ENCODE assay signal across 22 cellular contexts in genomic region chr19:8536282-8536681, GRCh38. TPM values are rescaled to one million over a fixed set of nuclear protein-coding genes. Genes with fewer than 3 reads are reported as not detected.
A peak's percentile ranks its signal among the peaks of the same experiment; 100 is the strongest.
DNase-seq lines count a peak whose midpoint lies in the region; ATAC-seq and FAIRE-seq lines count a peak whose summit lies in the region.
"Had no signal": no experiment of that assay in that cellular context is flagged by ENCODE, and none has a peak within 500 bp of the region (broad histone marks: within the 10 kb centered on the region; RNA-seq: fewer than 3 reads in every experiment).

No MANE protein-coding gene starts in this region.

- H3K27me3 Mint-ChIP-seq in activated CD4-positive, alpha-beta T cell treated with anti-CD3 and anti-CD28 coated beads for 36 hours, result no peaks in the 10 kb centered on the region
- H3K27me3 Mint-ChIP-seq in activated CD4-positive, alpha-beta T cell treated with anti-CD3 and anti-CD28 coated beads, Interleukin-2, amount 10 ng/mL, durations not matched to agents 7 days and 5 days, result no peaks in the 10 kb centered on the region
- H3K27me3 Mint-ChIP-seq: B cell had no signal

- H3K36me3 Mint-ChIP-seq in activated CD4-positive, alpha-beta T cell treated with anti-CD3 and anti-CD28 coated beads for 36 hours (ENCODE audit: low read depth), result peaks cover 2% of the 10 kb centered on the region
- H3K36me3 Mint-ChIP-seq in activated CD4-positive, alpha-beta T cell treated with anti-CD3 and anti-CD28 coated beads, Interleukin-2, amount 10 ng/mL, durations not matched to agents 7 days and 5 days (ENCODE audit: low read depth), result peaks cover 51% of the 10 kb centered on the region
- peaks cover 31% of the 10 kb centered on the region for H3K36me3 Mint-ChIP-seq in stimulated activated effector memory CD8-positive, alpha-beta T cell treated with anti-CD3 and anti-CD28 coated beads, Interleukin-12 subunit alpha, Interleukin-12 subunit beta, amount 100 ng/mL, for 72 hours

- CTCF ChIA-PET in activated CD4-positive, alpha-beta T cell treated with anti-CD3 and anti-CD28 coated beads for 36 hours (lab: Charles Lee), result no interaction called here
- CTCF ChIA-PET in activated CD4-positive, alpha-beta T cell treated with anti-CD3 and anti-CD28 coated beads, Interleukin-2, amount 10 ng/mL, durations not matched to agents 7 days and 5 days (lab: Charles Lee), result no interaction called here

- no peak for ATAC-seq in activated CD4-positive, alpha-beta T cell treated with anti-CD3 and anti-CD28 coated beads for 36 hours
- ATAC-seq in stimulated activated effector memory CD8-positive, alpha-beta T cell treated with anti-CD3 and anti-CD28 coated beads, Interleukin-12 subunit alpha, Interleukin-12 subunit beta, amount 100 ng/mL, for 72 hours, result no peak
- ATAC-seq in left colon, result no peak
- ATAC-seq in GM19351 (IDR thresholded peaks at IDR 0.05; ENCODE audit: unreplicated experiment), result no peak
- ATAC-seq: Right ventricle myocardium inferior had no signal

- no peak overlapping the region for H3K4me3 Mint-ChIP-seq in activated CD4-positive, alpha-beta T cell treated with anti-CD3 and anti-CD28 coated beads for 36 hours
- no peak overlapping the region for H3K4me3 Mint-ChIP-seq in activated CD4-positive, alpha-beta T cell treated with anti-CD3 and anti-CD28 coated beads, Interleukin-2, amount 10 ng/mL, durations not matched to agents 7 days and 5 days
- H3K4me3 Mint-ChIP-seq in stimulated activated effector memory CD8-positive, alpha-beta T cell treated with anti-CD3 and anti-CD28 coated beads, Interleukin-12 subunit alpha, Interleukin-12 subunit beta, amount 100 ng/mL, for 72 hours, result no peak overlapping the region
- H3K4me3 Mint-ChIP-seq: B cell, HFFc6 had no signal

- peak overlapping the region; percentile 13 for H3K27ac Mint-ChIP-seq in activated CD4-positive, alpha-beta T cell treated with anti-CD3 and anti-CD28 coated beads for 36 hours
- H3K27ac Mint-ChIP-seq in activated CD4-positive, alpha-beta T cell treated with anti-CD3 and anti-CD28 coated beads, Interleukin-2, amount 10 ng/mL, durations not matched to agents 7 days and 5 days, result no peak overlapping the region
- peak overlapping the region; percentile 1 for H3K27ac Mint-ChIP-seq in stimulated activated effector memory CD8-positive, alpha-beta T cell treated with anti-CD3 and anti-CD28 coated beads, Interleukin-12 subunit alpha, Interleukin-12 subunit beta, amount 100 ng/mL, for 72 hours
- H3K27ac Mint-ChIP-seq: B cell, HFFc6 had no signal

- no peak for DNase-seq in activated CD4-positive, alpha-beta T cell treated with anti-CD3 and anti-CD28 coated beads for 36 hours
- no peak for DNase-seq in activated CD4-positive, alpha-beta T cell treated with anti-CD3 and anti-CD28 coated beads, Interleukin-2, amount 10 ng/mL, durations not matched to agents 7 days and 5 days
- DNase-seq in HTR-8/SVneo (ENCODE audit: insufficient read length, low spot score) (no peak), islet precursor cell (peak; percentile 48), left colon (no peak), AG08396 (ENCODE audit: low spot score) (no peak)
- DNase-seq in stimulated activated effector memory CD8-positive, alpha-beta T cell treated with anti-CD3 and anti-CD28 coated beads, Interleukin-12 subunit alpha, Interleukin-12 subunit beta, amount 100 ng/mL, for 72 hours (ENCODE audit: low spot score in 2 of 2), result no peak
- DNase-seq: CD8-positive, alpha-beta memory T cell; HFFc6; KBM-7; NCI-H1105 treated with DMSO at 0.1 percent for 48 hours; NCI-H1694; NCI-H510A treated with DMSO at 0.1 percent for 48 hours; NCI-H774 had no signal

- intact Hi-C loops in activated CD4-positive, alpha-beta T cell treated with anti-CD3 and anti-CD28 coated beads for 36 hours (cut with DNase I, micrococcal nuclease), result no loop called here
- intact Hi-C loops in left colon (cut with DNase I, micrococcal nuclease), result no loop called here

- H3K4me1 Mint-ChIP-seq in activated CD4-positive, alpha-beta T cell treated with anti-CD3 and anti-CD28 coated beads for 36 hours, result no peaks in the 10 kb centered on the region
- H3K4me1 Mint-ChIP-seq in activated CD4-positive, alpha-beta T cell treated with anti-CD3 and anti-CD28 coated beads, Interleukin-2, amount 10 ng/mL, durations not matched to agents 7 days and 5 days, result no peaks in the 10 kb centered on the region
- no peaks in the 10 kb centered on the region for H3K4me1 Mint-ChIP-seq in stimulated activated effector memory CD8-positive, alpha-beta T cell treated with anti-CD3 and anti-CD28 coated beads, Interleukin-12 subunit alpha, Interleukin-12 subunit beta, amount 100 ng/mL, for 72 hours
- H3K4me1 Mint-ChIP-seq: B cell; CD8-positive, alpha-beta memory T cell had no signal

- H3K9me3 Mint-ChIP-seq in activated CD4-positive, alpha-beta T cell treated with anti-CD3 and anti-CD28 coated beads for 36 hours (ENCODE audit: low read depth), result no peaks in the 10 kb centered on the region
- H3K9me3 Mint-ChIP-seq in activated CD4-positive, alpha-beta T cell treated with anti-CD3 and anti-CD28 coated beads, Interleukin-2, amount 10 ng/mL, durations not matched to agents 7 days and 5 days, result no peaks in the 10 kb centered on the region
- no peaks in the 10 kb centered on the region for H3K9me3 Mint-ChIP-seq in stimulated activated effector memory CD8-positive, alpha-beta T cell treated with anti-CD3 and anti-CD28 coated beads, Interleukin-12 subunit alpha, Interleukin-12 subunit beta, amount 100 ng/mL, for 72 hours
- H3K9me3 Mint-ChIP-seq: CD8-positive, alpha-beta memory T cell; HFFc6 had no signal

- peak; percentile 42 for FAIRE-seq in HTR-8/SVneo (lab: Jason Lieb, UNC)
- FAIRE-seq: D721Med, GM12891, GM18507, RCC 7860 had no signal

- POLR2A ChIA-PET in activated CD4-positive, alpha-beta T cell treated with anti-CD3 and anti-CD28 coated beads for 36 hours (lab: Charles Lee), result no interaction called here
- POLR2A ChIA-PET in activated CD4-positive, alpha-beta T cell treated with anti-CD3 and anti-CD28 coated beads, Interleukin-2, amount 10 ng/mL, durations not matched to agents 7 days and 5 days (lab: Charles Lee), result no interaction called here

RNA-seq across cellular contexts. Expression of gene ZNF414, which starts 22.3 kb away (rescaled TPM):
- total RNA-seq in activated CD4-positive, alpha-beta T cell treated with anti-CD3 and anti-CD28 coated beads for 36 hours, result 10 to 100 TPM; 21.0 to 23.7 TPM
- total RNA-seq in activated CD4-positive, alpha-beta T cell treated with anti-CD3 and anti-CD28 coated beads, Interleukin-2, amount 10 ng/mL, durations not matched to agents 7 days and 5 days, result 10 to 100 TPM; 46.8 to 47.3 TPM
- 10 to 100 TPM; 22.1 to 22.4 TPM for total RNA-seq in left colon

RNA-seq across cellular contexts. Expression of gene PRAM1, which starts 33.8 kb away (rescaled TPM):
- total RNA-seq in activated CD4-positive, alpha-beta T cell treated with anti-CD3 and anti-CD28 coated beads for 36 hours, result 1 to 10 TPM in 1 of 2 experiments, under 1 TPM in 1; 0.90 to 1.1 TPM
- total RNA-seq in activated CD4-positive, alpha-beta T cell treated with anti-CD3 and anti-CD28 coated beads, Interleukin-2, amount 10 ng/mL, durations not matched to agents 7 days and 5 days, result 1 to 10 TPM; 3.8 to 6.7 TPM
- under 1 TPM; 0.46 to 0.70 TPM for total RNA-seq in left colon
- total RNA-seq: H4 had no signal

RNA-seq across cellular contexts. Expression of gene MYO1F, which starts 41.0 kb away (rescaled TPM):
- total RNA-seq in activated CD4-positive, alpha-beta T cell treated with anti-CD3 and anti-CD28 coated beads for 36 hours, result 10 to 100 TPM; 13.7 to 18.3 TPM
- total RNA-seq in activated CD4-positive, alpha-beta T cell treated with anti-CD3 and anti-CD28 coated beads, Interleukin-2, amount 10 ng/mL, durations not matched to agents 7 days and 5 days, result 100 to 1,000 TPM; 359 to 366 TPM
- total RNA-seq in left colon, result 10 to 100 TPM in 1 of 2 donors, 1 to 10 TPM in 1; 5.4 to 12.1 TPM

Comparison
In these comparisons a context has a peak if more than half of its experiments do, and no peak if none do; other contexts are left out.
1. RNA of gene MYO1F, which starts 41.0 kb away (total RNA-seq): 359 to 366 TPM in activated CD4-positive, alpha-beta T cell treated with anti-CD3 and anti-CD28 coated beads, Interleukin-2, amount 10 ng/mL, durations not matched to agents 7 days and 5 days; 13.7 to 18.3 TPM in activated CD4-positive, alpha-beta T cell treated with anti-CD3 and anti-CD28 coated beads for 36 hours and 5.4 to 12.1 TPM in left colon; every median in the first group is over 10 times any median in the second.